Comparison of ENCODE assay signal across 11 cellular contexts in the genomic region with DNA sequence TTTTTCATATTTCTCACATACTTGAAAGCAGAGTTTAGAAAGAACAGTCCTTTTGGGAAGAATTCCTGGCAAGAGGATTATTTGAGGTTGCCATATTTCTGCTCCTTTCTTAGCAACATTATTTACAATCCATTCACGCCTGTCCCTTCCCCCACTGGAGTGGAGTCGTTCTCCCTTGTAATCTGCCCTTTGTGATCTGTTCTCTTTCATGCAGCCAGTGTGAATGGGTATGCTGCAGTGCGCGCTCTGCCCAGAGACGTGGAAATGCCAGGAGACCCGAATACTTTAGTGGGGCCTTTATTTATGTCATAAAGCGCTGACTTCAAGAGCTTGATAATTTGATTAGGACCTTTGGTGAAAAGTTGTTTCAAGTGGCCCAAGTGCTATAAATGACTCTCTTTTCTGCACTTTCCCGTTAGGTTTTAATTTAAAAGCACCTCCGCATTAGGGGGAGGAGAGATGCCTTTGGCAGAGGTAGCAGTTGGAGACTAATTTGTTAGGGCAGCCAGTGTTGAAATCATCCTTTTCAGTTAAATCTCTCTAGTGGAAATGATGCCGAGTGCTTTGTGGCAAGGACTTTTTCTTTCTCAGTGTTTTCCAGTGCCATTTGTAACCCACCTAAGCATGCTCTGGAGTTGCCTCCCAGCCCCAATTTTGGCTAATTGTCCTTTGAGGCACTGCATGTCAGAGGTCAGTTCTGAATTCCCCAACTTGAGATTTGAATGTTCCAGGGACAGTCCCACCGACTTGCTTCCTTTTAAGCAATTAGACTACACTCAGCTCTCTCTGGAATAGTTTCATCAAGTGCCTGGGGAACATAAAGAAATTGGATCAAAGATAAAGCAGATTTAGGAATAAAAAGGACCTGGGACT. TPM values are rescaled to one million over a fixed set of nuclear protein-coding genes. Genes with fewer than 3 reads are reported as not detected.
A peak's percentile ranks its signal among the peaks of the same experiment; 100 is the strongest.
DNase-seq lines count a peak whose midpoint lies in the region; ATAC-seq and TF ChIP-seq lines count a peak whose summit lies in the region.
"Had no signal": no experiment of that assay in that cellular context is flagged by ENCODE, and none has a peak within 500 bp of the region (broad histone marks: within the 10 kb centered on the region; RNA-seq: fewer than 3 reads in every experiment).

No MANE protein-coding gene starts in this region.

- H3K4me1 ChIP-seq in right cardiac atrium (ENCODE audit: control insufficient read depth, insufficient read depth, low read length): peaks cover 5% of the 10 kb centered on the region

- no peaks in the 10 kb centered on the region for H3K9me3 Mint-ChIP-seq in activated CD8-positive, alpha-beta T cell treated with anti-CD3 and anti-CD28 coated beads for 36 hours

- H3K4me3 ChIP-seq in right cardiac atrium (ENCODE audit: low read length) (no peak overlapping the region), brain microvascular endothelial cell (ENCODE audit: low read depth, low read length) (no peak overlapping the region)

- H3K27me3 Mint-ChIP-seq in activated CD8-positive, alpha-beta T cell treated with anti-CD3 and anti-CD28 coated beads for 36 hours: no peaks in the 10 kb centered on the region

- POLR2A ChIA-PET in activated CD8-positive, alpha-beta T cell treated with anti-CD3 and anti-CD28 coated beads for 36 hours (lab: Charles Lee): no interaction called here

- peaks cover 90% of the 10 kb centered on the region for H3K4me1 Mint-ChIP-seq in activated CD8-positive, alpha-beta T cell treated with anti-CD3 and anti-CD28 coated beads for 36 hours (ENCODE audit: low read depth)

- peaks cover 13% of the 10 kb centered on the region for H3K36me3 Mint-ChIP-seq in activated CD8-positive, alpha-beta T cell treated with anti-CD3 and anti-CD28 coated beads for 36 hours (ENCODE audit: low read depth)

- intact Hi-C loops in activated CD8-positive, alpha-beta T cell treated with anti-CD3 and anti-CD28 coated beads for 36 hours (cut with micrococcal nuclease): no loop called here
- intact Hi-C loops in right cardiac atrium (cut with DNase I): no loop called here

- H3K4me3 Mint-ChIP-seq in activated CD8-positive, alpha-beta T cell treated with anti-CD3 and anti-CD28 coated beads for 36 hours: peak overlapping the region; percentile 54

- TF ChIP-seq CTCF in activated CD8-positive, alpha-beta T cell treated with anti-CD3 and anti-CD28 coated beads for 36 hours (IDR thresholded peaks at IDR 0.05): no peak
- no peak for TF ChIP-seq CTCF in brain microvascular endothelial cell (IDR thresholded peaks at IDR 0.05; ENCODE audit: low read depth, low read length, missing control alignments)

- H3K27ac Mint-ChIP-seq in activated CD8-positive, alpha-beta T cell treated with anti-CD3 and anti-CD28 coated beads for 36 hours: peak overlapping the region; percentile 88

- H3K27me3 ChIP-seq in right cardiac atrium (ENCODE audit: control insufficient read depth, insufficient read depth) (no peaks in the 10 kb centered on the region), brain microvascular endothelial cell (replicated peaks) (no peaks in the 10 kb centered on the region)

- H3K27ac ChIP-seq in right cardiac atrium (ENCODE audit: low read length): peak overlapping the region; percentile 30
- no peak overlapping the region for H3K27ac ChIP-seq in brain microvascular endothelial cell

- CTCF ChIA-PET in activated CD8-positive, alpha-beta T cell treated with anti-CD3 and anti-CD28 coated beads for 36 hours (lab: Charles Lee): interaction anchor here (0.8 to 32.0 kb wide), 3 partner anchors 10 to 51 kb away, joined by 3 to 595 read pairs (median 20); no protein-coding TSS in a partner anchor

- ATAC-seq in activated CD8-positive, alpha-beta T cell treated with anti-CD3 and anti-CD28 coated beads for 36 hours: no peak
- ATAC-seq in right cardiac atrium (peak; percentile 33 to 46), HG03039 (IDR thresholded peaks at IDR 0.05; ENCODE audit: unreplicated experiment) (no peak)

- WGBS in right cardiac atrium: 39% methylated on average over 11 of the region's 11 CpGs

- DNase-seq in GM03348 (ENCODE audit: low spot score) (peak; percentile 28), right cardiac atrium (no peak), putamen (ENCODE audit: low spot score) (peak; percentile 41), brain microvascular endothelial cell (no peak), hepatic stellate cell (ENCODE audit: low spot score) (no peak)
- DNase-seq in activated CD8-positive, alpha-beta T cell treated with anti-CD3 and anti-CD28 coated beads for 36 hours: no peak
- no peak for DNase-seq in activated effector memory CD4-positive, alpha-beta T cell treated with Interleukin-2 at 50 U/mL for 16 hours

- H3K9me3 ChIP-seq in right cardiac atrium (ENCODE audit: control insufficient read depth, low read length): no peaks in the 10 kb centered on the region

- H3K36me3 ChIP-seq in brain microvascular endothelial cell (replicated peaks): no peaks in the 10 kb centered on the region

- in situ Hi-C loops in brain microvascular endothelial cell (cut with HindIII; ENCODE audit: low pct_ligation_motif_present, low sequenced_read_pairs): no loop called here

RNA-seq across cellular contexts. Expression of gene PSMD6, which starts 52.5 kb away (rescaled TPM):
- 100 to 1,000 TPM; 110 to 113 TPM for total RNA-seq in activated CD8-positive, alpha-beta T cell treated with anti-CD3 and anti-CD28 coated beads for 36 hours
- 10 to 100 TPM; 62.8 to 75.1 (median 71.5) TPM for total RNA-seq in right cardiac atrium
- 86.4 TPM for polyA plus RNA-seq in right cardiac atrium

RNA-seq across cellular contexts. Expression of gene SCAANT1, which starts 58.6 kb away (rescaled TPM):
- total RNA-seq in activated CD8-positive, alpha-beta T cell treated with anti-CD3 and anti-CD28 coated beads for 36 hours: not detected
- not detected for total RNA-seq in right cardiac atrium
- polyA plus RNA-seq in right cardiac atrium: not detected
- total RNA-seq: dermis microvascular lymphatic vessel endothelial cell, M059J, subcutaneous adipose tissue had no signal

Comparison
In these comparisons a context has a peak if more than half of its experiments do, and no peak if none do; other contexts are left out.
1. DNase-seq: peak in GM03348 (single experiment) and putamen (single experiment); none in activated CD8-positive, alpha-beta T cell treated with anti-CD3 and anti-CD28 coated beads for 36 hours (single experiment), right cardiac atrium (0 of 3), activated effector memory CD4-positive, alpha-beta T cell treated with Interleukin-2 at 50 U/mL for 16 hours (single experiment), brain microvascular endothelial cell (single experiment) and hepatic stellate cell (single experiment).
2. ATAC-seq: peak in right cardiac atrium (2 of 2); none in activated CD8-positive, alpha-beta T cell treated with anti-CD3 and anti-CD28 coated beads for 36 hours (single experiment) and HG03039 (single experiment).